In genomic region chr3:81279481-81280273, GRCh38 we compare ENCODE assay signal across 24 cellular contexts.
DNase-seq lines count a peak whose midpoint lies in the region; TF ChIP-seq lines count a peak whose summit lies in the region.
"Had no signal": no experiment of that assay in that cellular context is flagged by ENCODE, and none has a peak within 500 bp of the region (broad histone marks: within the 10 kb centered on the region; RNA-seq: fewer than 3 reads in every experiment).

No MANE protein-coding gene starts in this region.

- H3K4me1 ChIP-seq in neuronal stem cell (ENCODE audit: control insufficient read depth in 2 of 2, insufficient read depth in 1 of 2, low read depth in 1 of 2, low read length in 2 of 2): peaks cover 0 to 8% of the 10 kb centered on the region in 2 donors
- H3K4me1 ChIP-seq: sigmoid colon, uterus had no signal

- no peak overlapping the region for H3K4me2 ChIP-seq in neuronal stem cell (ENCODE audit: insufficient read depth, low read length, poor library complexity, severe bottlenecking)
- H3K4me2 ChIP-seq: KMS-11 had no signal

- peak overlapping the region; percentile 56 for H2AFZ ChIP-seq in neuronal stem cell (ENCODE audit: low read length)

- H3K9me3 ChIP-seq in neuronal stem cell (replicated peaks in 1 of 2; ENCODE audit: control insufficient read depth in 2 of 2, insufficient read depth in 1 of 2, low read depth in 1 of 2, low read length in 2 of 2): no peaks in the 10 kb centered on the region
- H3K9me3 ChIP-seq: ovary, sigmoid colon, uterus had no signal

- H2BK5ac ChIP-seq in neuronal stem cell (ENCODE audit: low read length): no peak overlapping the region

- H4K91ac ChIP-seq in neuronal stem cell (ENCODE audit: low read depth, low read length, poor library complexity): no peak overlapping the region

- CTCF ChIA-PET in HEK293T (lab: Yijun Ruan, JAX): no interaction called here

- H3K14ac ChIP-seq in neuronal stem cell (ENCODE audit: low read length): no peak overlapping the region

- H2BK12ac ChIP-seq in neuronal stem cell (ENCODE audit: low read length): no peak overlapping the region

- no peaks in the 10 kb centered on the region for H3K27me3 ChIP-seq in neuronal stem cell (ENCODE audit: control insufficient read depth in 3 of 3, insufficient read depth in 3 of 3, low read depth in 1 of 3, low read length in 3 of 3)
- H3K27me3 ChIP-seq: ovary, sigmoid colon, uterus had no signal

- H2AK5ac ChIP-seq in neuronal stem cell (ENCODE audit: low read depth, low read length): no peak overlapping the region

- H3K4ac ChIP-seq in neuronal stem cell (ENCODE audit: low read length): no peak overlapping the region

- no peak overlapping the region for H3K18ac ChIP-seq in neuronal stem cell (ENCODE audit: low read length)

- H3K9ac ChIP-seq in neuronal stem cell (ENCODE audit: low read depth, low read length, poor library complexity): no peak overlapping the region
- H3K9ac ChIP-seq: KMS-11 had no signal

- no CpG with 5 or more reads among the region's 4 CpGs for WGBS in neuronal stem cell (ENCODE audit: extremely low coverage in 2 of 2, insufficient read length in 2 of 2, insufficient replicate concordance in 1 of 2), 2 donors

- POLR2A ChIA-PET in HEK293T (lab: Yijun Ruan, JAX): no interaction called here

- H2BK120ac ChIP-seq in neuronal stem cell (ENCODE audit: low read depth, low read length): no peak overlapping the region

- H3K79me1 ChIP-seq in neuronal stem cell (ENCODE audit: low read depth, low read length): no peaks in the 10 kb centered on the region

- H4K8ac ChIP-seq in neuronal stem cell (ENCODE audit: low read depth, low read length): no peak overlapping the region

- H2BK15ac ChIP-seq in neuronal stem cell (ENCODE audit: low read length): no peak overlapping the region

- peak; percentile 68 for DNase-seq in ELR (ENCODE audit: low read depth)
- DNase-seq in OCI-M1 (lab: John Stamatoyannopoulos, UW): peak; percentile 30
- DNase-seq in dermis blood vessel endothelial cell: peak; percentile 19
- DNase-seq in neuronal stem cell (ENCODE audit: low spot score): no peak
- DNase-seq in HEK293T (ENCODE audit: extremely low spot score): no peak
- DNase-seq in activated T-cell treated with anti-CD3 and anti-CD28 coated beads, Interleukin-2, amount 50 U/mL, for 1 hour: no peak
- DNase-seq in DMS 273 treated with DMSO at 0.1 percent for 48 hours (lab: John Stamatoyannopoulos, UW): no peak
- DNase-seq in DMS53 (lab: John Stamatoyannopoulos, UW): no peak
- DNase-seq: activated naive CD4-positive, alpha-beta T cell; activated T-cell treated with anti-CD3 and anti-CD28 coated beads, Interleukin-2, amount 50 U/mL, for 24 hours; central memory CD4-positive, alpha-beta T cell; H7; mammary epithelial cell; naive B cell; NCI-H187 treated with DMSO at 0.1 percent for 48 hours; NCI-H345; NCI-H774; ovary; SHP77 treated with DMSO at 0.1 percent for 48 hours; sigmoid colon; stimulated activated CD4-positive, alpha-beta T cell treated with anti-CD3 and anti-CD28 coated beads, Interleukin-1b, Interleukin-23, amount 100 ng/mL, for 48 hours; T-cell; uterus had no signal

- no peak overlapping the region for H3K4me3 ChIP-seq in neuronal stem cell (ENCODE audit: low read length in 2 of 2)
- H3K4me3 ChIP-seq: ovary, sigmoid colon, uterus had no signal

- H3K27ac ChIP-seq in neuronal stem cell (replicated peaks; ENCODE audit: low read length): no peak overlapping the region
- H3K27ac ChIP-seq: KMS-11, ovary, sigmoid colon, uterus had no signal

- no peaks in the 10 kb centered on the region for H3K36me3 ChIP-seq in neuronal stem cell (replicated peaks in 1 of 2; ENCODE audit: control insufficient read depth in 2 of 2, insufficient read depth in 2 of 2, low read length in 2 of 2)
- H3K36me3 ChIP-seq: ovary, sigmoid colon, uterus had no signal

- no peak overlapping the region for H3K23ac ChIP-seq in neuronal stem cell (ENCODE audit: low read depth, low read length, poor library complexity)

TF ChIP-seq in HEK293T, 16 proteins besides CTCF, POLR2A, EP300 and RAD21:
- TF ChIP-seq TARDBP (IDR thresholded peaks at IDR 0.05) (no peak), ELF4 (IDR thresholded peaks at IDR 0.05) (no peak), L3MBTL2 (conservative IDR thresholded peaks at IDR 0.05) (no peak), SUZ12 (IDR thresholded peaks at IDR 0.05) (no peak), BHLHE40 (IDR thresholded peaks at IDR 0.05; ENCODE audit: borderline replicate concordance) (no peak), FOXA1 (IDR thresholded peaks at IDR 0.05) (no peak), PKNOX1 (IDR thresholded peaks at IDR 0.05) (no peak), ARNT (IDR thresholded peaks at IDR 0.05) (no peak), SP1 (IDR thresholded peaks at IDR 0.05) (no peak), ZNF384 (IDR thresholded peaks at IDR 0.05) (no peak), NFRKB (IDR thresholded peaks at IDR 0.05) (no peak), HDGF (IDR thresholded peaks at IDR 0.05; ENCODE audit: borderline replicate concordance) (no peak), FOXM1 (IDR thresholded peaks at IDR 0.05; ENCODE audit: borderline replicate concordance) (no peak), LEF1 (IDR thresholded peaks at IDR 0.05; ENCODE audit: borderline replicate concordance) (no peak), FOXK2 (IDR thresholded peaks at IDR 0.05) (no peak), CTBP1 (IDR thresholded peaks at IDR 0.05; ENCODE audit: borderline replicate concordance) (no peak)

Comparison
In these comparisons a context has a peak if more than half of its experiments do, and no peak if none do; other contexts are left out.
1. DNase-seq: peak in ELR (single experiment), OCI-M1 (single experiment) and dermis blood vessel endothelial cell (single experiment); none in neuronal stem cell (single experiment), HEK293T (single experiment), activated T-cell treated with anti-CD3 and anti-CD28 coated beads, Interleukin-2, amount 50 U/mL, for 1 hour (single experiment), DMS 273 treated with DMSO at 0.1 percent for 48 hours (single experiment) and DMS53 (single experiment).